ENCODE assay signal across 27 cellular contexts in the genomic region with DNA sequence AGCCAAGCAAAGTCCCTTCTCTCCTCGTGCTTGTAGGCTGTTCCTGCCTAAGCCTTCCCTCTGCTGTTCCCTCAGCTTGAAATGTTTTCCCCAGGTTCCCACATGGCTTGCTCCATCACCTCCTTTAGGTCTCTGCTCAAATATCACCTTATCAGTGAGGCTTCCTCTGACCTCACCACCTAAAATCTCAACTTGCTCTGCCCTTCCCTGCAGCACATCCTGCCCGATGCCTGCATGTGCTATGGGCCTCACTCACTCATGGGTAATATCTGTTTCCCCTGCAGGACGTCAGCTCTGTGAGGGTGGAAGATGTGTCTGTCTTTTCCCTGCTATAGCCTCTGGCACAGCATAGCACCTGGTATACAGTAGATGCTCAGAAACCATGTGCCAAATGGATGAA. TPM values are rescaled to one million over a fixed set of nuclear protein-coding genes. Genes with fewer than 3 reads are reported as not detected.
DNase-seq lines count a peak whose midpoint lies in the region; ATAC-seq and TF ChIP-seq lines count a peak whose summit lies in the region.
"Had no signal": no experiment of that assay in that cellular context is flagged by ENCODE, and none has a peak within 500 bp of the region (broad histone marks: within the 10 kb centered on the region; RNA-seq: fewer than 3 reads in every experiment).

No MANE protein-coding gene starts in this region.

- CTCF ChIA-PET in activated naive CD4-positive, alpha-beta T cell treated with anti-CD3 and anti-CD28 coated beads, Interleukin-2, amount 10 ng/mL, durations not matched to agents 7 days and 5 days (lab: Charles Lee), result interaction anchor here (0.9 to 2.9 kb wide), 2 partner anchors 14 to 43 kb away, joined by 3 to 9 read pairs; no protein-coding TSS in a partner anchor

- DNase-seq in activated naive CD4-positive, alpha-beta T cell treated with anti-CD3 and anti-CD28 coated beads, Interleukin-2, amount 10 ng/mL, durations not matched to agents 7 days and 5 days, result no peak
- DNase-seq in activated naive CD4-positive, alpha-beta T cell treated with anti-CD3 and anti-CD28 coated beads, Interleukin-2, amount 50 U/mL, for 72 hours (ENCODE audit: low spot score in 2 of 2), result no peak
- peak; percentile 80 for DNase-seq in NCI-H226
- no peak for DNase-seq in endothelial cell (ENCODE audit: low spot score)
- DNase-seq in osteocyte (ENCODE audit: extremely low spot score, unreplicated experiment), result peak; percentile 62
- DNase-seq in NCI-H345 treated with DMSO at 0.1 percent for 48 hours (lab: John Stamatoyannopoulos, UW; ENCODE audit: unreplicated experiment), result no peak
- DNase-seq in SIG-M5 (lab: John Stamatoyannopoulos, UW), result no peak
- DNase-seq: activated CD4-positive, alpha-beta T cell treated with anti-CD3 and anti-CD28 coated beads, Interleukin-2, amount 50 U/mL, for 4 hours; AML-193; body of pancreas; CD4-positive, alpha-beta memory T cell; dorsolateral prefrontal cortex; heart left ventricle; lower lobe of right lung; MG63; mucosa of descending colon; NCI-H1417; NCI-H2029 treated with DMSO at 0.1 percent for 48 hours; NCI-H2227 treated with DMSO at 0.1 percent for 48 hours; NCI-H774; Right ventricle myocardium superior; stimulated activated CD4-positive, alpha-beta T cell treated with anti-CD3 and anti-CD28 coated beads, Interleukin-1b, Interleukin-23, amount 100 ng/mL, for 48 hours; stimulated activated CD8-positive, alpha-beta memory T cell treated with anti-CD3 and anti-CD28 coated beads, Interleukin-4, amount 100 ng/mL, for 48 hours; stimulated activated naive CD8-positive, alpha-beta T cell treated with anti-CD3 and anti-CD28 coated beads, Interleukin-15, amount 100 ng/mL, for 72 hours; T-helper 9 cell had no signal

- H3K9me3 Mint-ChIP-seq in activated naive CD4-positive, alpha-beta T cell treated with anti-CD3 and anti-CD28 coated beads, Interleukin-2, amount 10 ng/mL, durations not matched to agents 7 days and 5 days, result peaks cover 38% of the 10 kb centered on the region
- peaks cover 5 to 10% of the 10 kb centered on the region in 2 donors for H3K9me3 Mint-ChIP-seq in activated naive CD4-positive, alpha-beta T cell treated with anti-CD3 and anti-CD28 coated beads, Interleukin-2, amount 50 U/mL, for 72 hours
- H3K9me3 Mint-ChIP-seq in endothelial cell (ENCODE audit: unreplicated experiment), result peaks cover 4% of the 10 kb centered on the region
- H3K9me3 Mint-ChIP-seq in osteocyte (ENCODE audit: unreplicated experiment), result peaks cover 14% of the 10 kb centered on the region

- peaks cover 3% of the 10 kb centered on the region for H3K36me3 Mint-ChIP-seq in activated naive CD4-positive, alpha-beta T cell treated with anti-CD3 and anti-CD28 coated beads, Interleukin-2, amount 10 ng/mL, durations not matched to agents 7 days and 5 days
- H3K36me3 Mint-ChIP-seq in activated naive CD4-positive, alpha-beta T cell treated with anti-CD3 and anti-CD28 coated beads, Interleukin-2, amount 50 U/mL, for 72 hours, result peaks cover 0 to 4% of the 10 kb centered on the region in 2 donors
- H3K36me3 Mint-ChIP-seq in endothelial cell (ENCODE audit: low read depth, unreplicated experiment), result peaks cover 11% of the 10 kb centered on the region
- H3K36me3 Mint-ChIP-seq in osteocyte (ENCODE audit: unreplicated experiment), result no peaks in the 10 kb centered on the region

- H3K27me3 Mint-ChIP-seq in activated naive CD4-positive, alpha-beta T cell treated with anti-CD3 and anti-CD28 coated beads, Interleukin-2, amount 10 ng/mL, durations not matched to agents 7 days and 5 days, result peaks cover 28% of the 10 kb centered on the region
- H3K27me3 Mint-ChIP-seq in endothelial cell (ENCODE audit: unreplicated experiment) (peaks cover 6% of the 10 kb centered on the region), osteocyte (ENCODE audit: unreplicated experiment) (no peaks in the 10 kb centered on the region)
- H3K27me3 Mint-ChIP-seq: stimulated activated naive CD8-positive, alpha-beta T cell treated with anti-CD3 and anti-CD28 coated beads, Interleukin-15, amount 100 ng/mL, for 72 hours had no signal

- H3K4me1 Mint-ChIP-seq in activated naive CD4-positive, alpha-beta T cell treated with anti-CD3 and anti-CD28 coated beads, Interleukin-2, amount 10 ng/mL, durations not matched to agents 7 days and 5 days, result peaks cover 30% of the 10 kb centered on the region
- H3K4me1 Mint-ChIP-seq in endothelial cell (ENCODE audit: unreplicated experiment), result peaks cover 34% of the 10 kb centered on the region
- peaks cover 17% of the 10 kb centered on the region for H3K4me1 Mint-ChIP-seq in osteocyte (ENCODE audit: unreplicated experiment)

- no peak for TF ChIP-seq CTCF in endothelial cell (IDR thresholded peaks at IDR 0.05; ENCODE audit: unreplicated experiment)
- TF ChIP-seq CTCF in osteocyte (IDR thresholded peaks at IDR 0.05), result no peak

- H3K4me3 Mint-ChIP-seq in activated naive CD4-positive, alpha-beta T cell treated with anti-CD3 and anti-CD28 coated beads, Interleukin-2, amount 10 ng/mL, durations not matched to agents 7 days and 5 days, result no peak overlapping the region
- H3K4me3 Mint-ChIP-seq in endothelial cell (ENCODE audit: unreplicated experiment), result no peak overlapping the region
- H3K4me3 Mint-ChIP-seq in osteocyte (ENCODE audit: unreplicated experiment), result no peak overlapping the region
- H3K4me3 Mint-ChIP-seq: natural killer cell treated with Interleukin-12 subunit alpha and Interleukin-12 subunit beta and Interleukin-15 and Interleukin-18, amount 100 ng/mL, for 72 hours; stimulated activated naive CD8-positive, alpha-beta T cell treated with anti-CD3 and anti-CD28 coated beads, Interleukin-15, amount 100 ng/mL, for 72 hours had no signal

- peak overlapping the region; percentile 53 for H3K27ac Mint-ChIP-seq in activated naive CD4-positive, alpha-beta T cell treated with anti-CD3 and anti-CD28 coated beads, Interleukin-2, amount 10 ng/mL, durations not matched to agents 7 days and 5 days
- H3K27ac Mint-ChIP-seq in activated naive CD4-positive, alpha-beta T cell treated with anti-CD3 and anti-CD28 coated beads, Interleukin-2, amount 50 U/mL, for 72 hours, result no peak overlapping the region
- peak overlapping the region; percentile 72 for H3K27ac Mint-ChIP-seq in endothelial cell (ENCODE audit: unreplicated experiment)
- H3K27ac Mint-ChIP-seq in osteocyte (ENCODE audit: unreplicated experiment), result no peak overlapping the region
- H3K27ac Mint-ChIP-seq: natural killer cell treated with Interleukin-12 subunit alpha and Interleukin-12 subunit beta and Interleukin-15 and Interleukin-18, amount 100 ng/mL, for 72 hours had no signal

- ATAC-seq in activated naive CD4-positive, alpha-beta T cell treated with anti-CD3 and anti-CD28 coated beads, Interleukin-2, amount 50 U/mL, for 72 hours, result no peak
- ATAC-seq in GM21390 (IDR thresholded peaks at IDR 0.05; ENCODE audit: unreplicated experiment), result no peak
- ATAC-seq: body of pancreas; heart left ventricle; lower lobe of right lung; natural killer cell treated with Interleukin-12 subunit alpha and Interleukin-12 subunit beta and Interleukin-15 and Interleukin-18, amount 100 ng/mL, for 72 hours; stimulated activated naive CD8-positive, alpha-beta T cell treated with anti-CD3 and anti-CD28 coated beads, Interleukin-15, amount 100 ng/mL, for 72 hours had no signal

RNA-seq across cellular contexts. Expression of gene FKBP1A, which starts 29.9 kb away (rescaled TPM):
- 100 to 1,000 TPM; 147 to 374 TPM for total RNA-seq in activated naive CD4-positive, alpha-beta T cell treated with anti-CD3 and anti-CD28 coated beads, Interleukin-2, amount 50 U/mL, for 72 hours
- total RNA-seq in endothelial cell (ENCODE audit: unreplicated experiment), result 952 TPM
- total RNA-seq in osteocyte, result 180 and 187 TPM in 2 replicates

RNA-seq across cellular contexts. Expression of gene NSFL1C, which starts 43.9 kb away (rescaled TPM):
- 10 to 100 TPM; 40.1 to 70.1 TPM for total RNA-seq in activated naive CD4-positive, alpha-beta T cell treated with anti-CD3 and anti-CD28 coated beads, Interleukin-2, amount 50 U/mL, for 72 hours
- total RNA-seq in endothelial cell (ENCODE audit: unreplicated experiment), result 104 TPM
- 74.6 and 80.1 TPM in 2 replicates for total RNA-seq in osteocyte

Comparison
In these comparisons a context has a peak if more than half of its experiments do, and no peak if none do; other contexts are left out.
1. H3K27ac Mint-ChIP-seq: peak in activated naive CD4-positive, alpha-beta T cell treated with anti-CD3 and anti-CD28 coated beads, Interleukin-2, amount 10 ng/mL, durations not matched to agents 7 days and 5 days (single experiment) and endothelial cell (single experiment); none in activated naive CD4-positive, alpha-beta T cell treated with anti-CD3 and anti-CD28 coated beads, Interleukin-2, amount 50 U/mL, for 72 hours (0 of 2) and osteocyte (single experiment).
2. DNase-seq: peak in NCI-H226 (single experiment) and osteocyte (single experiment); none in activated naive CD4-positive, alpha-beta T cell treated with anti-CD3 and anti-CD28 coated beads, Interleukin-2, amount 10 ng/mL, durations not matched to agents 7 days and 5 days (single experiment), activated naive CD4-positive, alpha-beta T cell treated with anti-CD3 and anti-CD28 coated beads, Interleukin-2, amount 50 U/mL, for 72 hours (0 of 2), endothelial cell (single experiment), NCI-H345 treated with DMSO at 0.1 percent for 48 hours (single experiment) and SIG-M5 (single experiment).